In the genomic region with DNA sequence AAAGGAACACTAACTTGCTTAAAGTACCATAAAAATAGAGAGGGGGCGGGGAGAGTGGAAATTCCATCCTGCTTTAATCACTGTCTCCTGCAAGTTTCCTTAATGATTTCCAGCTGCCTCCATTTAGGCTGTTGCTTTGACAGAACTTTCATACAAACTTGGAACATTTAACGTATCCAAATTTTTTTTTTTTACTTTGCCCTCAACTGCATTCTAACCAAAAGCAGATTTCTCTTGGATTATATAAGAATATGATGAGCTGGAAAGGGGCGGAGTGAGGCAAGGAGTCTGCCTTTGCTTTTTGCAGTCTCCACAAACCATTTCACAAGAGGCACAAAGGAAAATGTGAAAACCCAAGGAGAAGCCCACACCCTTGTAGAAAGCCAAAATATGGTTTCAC, we compare ENCODE assay signal across 10 cellular contexts. TPM values are rescaled to one million over a fixed set of nuclear protein-coding genes. Genes with fewer than 3 reads are reported as not detected.
DNase-seq lines count a peak whose midpoint lies in the region; ATAC-seq and TF ChIP-seq lines count a peak whose summit lies in the region.
"Had no signal": no experiment of that assay in that cellular context is flagged by ENCODE, and none has a peak within 500 bp of the region (broad histone marks: within the 10 kb centered on the region; RNA-seq: fewer than 3 reads in every experiment).

No MANE protein-coding gene starts in this region.

- CTCF ChIA-PET in CD8-positive, alpha-beta T cell (lab: Charles Lee) = no interaction called here

- POLR2A ChIA-PET in CD8-positive, alpha-beta T cell (lab: Charles Lee) = no interaction called here

- intact Hi-C loops in colonic mucosa (cut with DNase I) = no loop called here
- intact Hi-C loops in lower leg skin (cut with DNase I; ENCODE audit: low total_unique reads) = no loop called here
- intact Hi-C loops in CD8-positive, alpha-beta T cell (cut with DNase I, micrococcal nuclease) = no loop called here

- H3K4me1 Mint-ChIP-seq in CD8-positive, alpha-beta T cell (ENCODE audit: low read depth) = no peaks in the 10 kb centered on the region

- ATAC-seq in thoracic aorta (ENCODE audit: insufficient number of reproducible peaks, low FRiP score, low read depth) (peak; percentile 56), HG03025 (IDR thresholded peaks at IDR 0.05; ENCODE audit: low FRiP score, unreplicated experiment) (no peak), GM19397 (IDR thresholded peaks at IDR 0.05; ENCODE audit: unreplicated experiment) (no peak), GM21717 (IDR thresholded peaks at IDR 0.05; ENCODE audit: unreplicated experiment) (no peak)
- no peak for ATAC-seq in CD8-positive, alpha-beta T cell

- H3K9me3 ChIP-seq in colonic mucosa (no peaks in the 10 kb centered on the region), thoracic aorta (no peaks in the 10 kb centered on the region)
- H3K9me3 ChIP-seq in CD8-positive, alpha-beta T cell (ENCODE audit: low read length) = no peaks in the 10 kb centered on the region
- H3K9me3 ChIP-seq: prostate gland had no signal

- H3K27ac ChIP-seq in colonic mucosa (peak overlapping the region; percentile 29), thoracic aorta (peak overlapping the region; percentile 70 to 84)
- no peak overlapping the region for H3K27ac ChIP-seq in CD8-positive, alpha-beta T cell (ENCODE audit: low read depth, low read length)

- no peak for TF ChIP-seq POLR2A in lower leg skin (IDR thresholded peaks at IDR 0.05)

- no peak overlapping the region for H3K27ac Mint-ChIP-seq in CD8-positive, alpha-beta T cell

- H3K36me3 ChIP-seq in colonic mucosa (no peaks in the 10 kb centered on the region), thoracic aorta (no peaks in the 10 kb centered on the region)
- H3K36me3 ChIP-seq in CD8-positive, alpha-beta T cell (ENCODE audit: insufficient read depth, low read length) = no peaks in the 10 kb centered on the region
- H3K36me3 ChIP-seq: prostate gland had no signal

- 44 to 45% methylated on average over 3 of the region's 3 CpGs for WGBS in lower leg skin, 2 donors

- TF ChIP-seq CTCF in colonic mucosa (IDR thresholded peaks at IDR 0.05) (no peak), lower leg skin (IDR thresholded peaks at IDR 0.05) (no peak), thoracic aorta (IDR thresholded peaks at IDR 0.05) (no peak)
- no peak for TF ChIP-seq CTCF in CD8-positive, alpha-beta T cell (IDR thresholded peaks at IDR 0.05)

- H3K9me3 Mint-ChIP-seq in CD8-positive, alpha-beta T cell = no peaks in the 10 kb centered on the region

- H3K4me1 ChIP-seq in colonic mucosa = no peaks in the 10 kb centered on the region
- peaks cover 7 to 25% of the 10 kb centered on the region in 2 donors for H3K4me1 ChIP-seq in thoracic aorta (ENCODE audit: control insufficient read depth in 1 of 2, low read depth in 2 of 2)
- no peaks in the 10 kb centered on the region for H3K4me1 ChIP-seq in CD8-positive, alpha-beta T cell (ENCODE audit: insufficient read depth, low read length)
- H3K4me1 ChIP-seq: prostate gland had no signal

- no peak overlapping the region for H3K9ac ChIP-seq in colonic mucosa (ENCODE audit: low read depth in 2 of 2, low read length in 2 of 2)

- H3K4me3 Mint-ChIP-seq in CD8-positive, alpha-beta T cell = no peak overlapping the region

- H3K4me3 ChIP-seq in colonic mucosa (no peak overlapping the region), lower leg skin (ENCODE audit: low read depth, poor library complexity, severe bottlenecking) (no peak overlapping the region), thoracic aorta (peak overlapping the region; percentile 57)
- no peak overlapping the region for H3K4me3 ChIP-seq in CD8-positive, alpha-beta T cell (ENCODE audit: low read depth, low read length)
- H3K4me3 ChIP-seq: prostate gland had no signal

- DNase-seq in HS-27A (ENCODE audit: low read depth) (peak; percentile 33), colonic mucosa (peak; percentile 20), lower leg skin (ENCODE audit: low spot score in 2 of 2) (peak; percentile 57 to 84), thoracic aorta (ENCODE audit: low spot score) (no peak)
- no peak for DNase-seq in CD8-positive, alpha-beta T cell
- DNase-seq: activated CD4-positive, alpha-beta T cell treated with anti-CD3 and anti-CD28 coated beads for 4 hours had no signal

- H3K36me3 Mint-ChIP-seq in CD8-positive, alpha-beta T cell = no peaks in the 10 kb centered on the region

- H3K27me3 Mint-ChIP-seq in CD8-positive, alpha-beta T cell (ENCODE audit: low read depth) = no peaks in the 10 kb centered on the region

- no peaks in the 10 kb centered on the region for H3K27me3 ChIP-seq in colonic mucosa
- no peaks in the 10 kb centered on the region for H3K27me3 ChIP-seq in thoracic aorta (replicated peaks; ENCODE audit: insufficient read depth)
- H3K27me3 ChIP-seq in CD8-positive, alpha-beta T cell (ENCODE audit: insufficient read depth, low read length) = no peaks in the 10 kb centered on the region

RNA-seq across cellular contexts. Expression of a gene that starts 46.6 kb away (rescaled TPM):
- total RNA-seq in colonic mucosa = 100 to 1,000 TPM in 1 of 2 donors, 10 to 100 TPM in 1; 55.6 to 131 TPM
- total RNA-seq in lower leg skin = 100 to 1,000 TPM in 1 of 4 donors, 10 to 100 TPM in 3; 25.7 to 263 (median 33.6) TPM
- 1,000 to 10,000 TPM; 1,117 to 1,356 TPM for total RNA-seq in thoracic aorta
- total RNA-seq in CD8-positive, alpha-beta T cell = not detected

Comparison
In these comparisons a context has a peak if more than half of its experiments do, and no peak if none do; other contexts are left out.
1. DNase-seq: peak in HS-27A (single experiment), colonic mucosa (single experiment) and lower leg skin (2 of 2); none in thoracic aorta (single experiment) and CD8-positive, alpha-beta T cell (0 of 7).
2. RNA of a gene that starts 46.6 kb away (total RNA-seq): 1,117 to 1,356 TPM in thoracic aorta, 55.6 to 131 TPM in colonic mucosa and 25.7 to 263 TPM in lower leg skin; not detected in CD8-positive, alpha-beta T cell; every median in the first group is over 10 times any median in the second.